Comparison of ENCODE assay signal across 8 cellular contexts in the genomic region with DNA sequence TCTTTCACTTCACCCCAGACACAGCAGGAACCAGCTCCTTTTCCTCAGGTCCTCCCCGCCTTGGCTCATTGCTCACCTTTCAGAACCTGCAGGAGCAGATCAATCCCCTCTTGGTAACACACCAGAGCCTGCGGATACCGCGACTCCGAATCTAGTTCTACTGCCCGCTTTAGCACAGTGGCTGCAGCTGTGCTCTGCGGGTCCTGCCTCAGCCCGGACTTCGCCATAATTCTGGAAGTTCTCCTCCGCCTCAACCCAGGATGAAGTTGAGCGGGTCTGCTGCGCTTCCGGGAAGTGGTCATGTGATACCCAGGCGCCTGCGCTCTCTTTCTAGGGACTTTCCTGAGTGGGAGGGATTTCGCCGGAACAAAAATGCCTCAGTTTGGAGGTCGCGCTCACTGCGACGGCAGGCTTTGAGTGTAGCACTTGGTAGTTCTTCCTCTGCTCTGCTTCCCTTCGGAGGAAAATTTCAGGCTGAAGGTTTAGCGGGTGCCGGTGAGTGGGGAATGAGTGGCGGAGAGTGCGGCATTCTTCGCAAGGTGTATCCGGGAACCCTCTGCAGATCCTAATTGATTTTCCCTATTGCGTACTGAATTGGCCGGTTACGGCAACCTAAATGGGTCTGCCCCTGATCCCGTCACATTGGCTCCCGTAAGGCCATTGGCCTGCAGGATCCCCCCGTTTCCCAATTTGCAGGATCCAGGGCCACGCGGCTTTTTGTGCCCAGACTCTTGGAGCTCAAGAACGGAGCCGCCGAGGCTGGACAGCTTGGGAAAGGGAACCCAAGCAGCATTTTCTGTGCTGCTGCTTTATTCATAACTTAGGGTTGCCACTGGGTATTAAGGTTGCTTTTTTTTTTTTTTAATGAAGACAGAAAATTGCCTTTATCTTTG. TPM values are rescaled to one million over a fixed set of nuclear protein-coding genes. Genes with fewer than 3 reads are reported as not detected.
A peak's percentile ranks its signal among the peaks of the same experiment; 100 is the strongest.
DNase-seq lines count a peak whose midpoint lies in the region; ATAC-seq and TF ChIP-seq lines count a peak whose summit lies in the region.

A gene (minus strand): TSS at position 304 of the 893 bp plus-strand sequence. CDS start 77 bp downstream, at position 227.
A gene (plus strand): TSS at position 430 of the 893 bp plus-strand sequence. CDS start 5,020 bp downstream, outside the sequence.

- intact Hi-C loops in mammary epithelial cell (cut with micrococcal nuclease) = loop anchor here (1.0 to 2.0 kb wide), 5 partner anchors 27 to 388 kb away; a partner anchor contains a TSS

- TSS peak; percentile 73 for BruUV-seq in mammary epithelial cell (replicated peaks; lab: Mats Ljungman, UMichigan)

- CTCF ChIA-PET in mammary epithelial cell (lab: Charles Lee; ENCODE audit: low non-redundant PET) = interaction anchor here (0.6 kb wide), 1 partner anchor 284 kb away, joined by 6 read pairs; no protein-coding TSS in a partner anchor

- no peaks in the 10 kb centered on the region for H3K27me3 ChIP-seq in WERI-Rb-1 (ENCODE audit: insufficient read depth, low read depth, severe bottlenecking)
- H3K27me3 ChIP-seq in mammary epithelial cell (ENCODE audit: insufficient read depth, low read length) = no peaks in the 10 kb centered on the region
- no peaks in the 10 kb centered on the region for H3K27me3 ChIP-seq in iPS-20b (ENCODE audit: insufficient read depth, low read length)

- peak within 1 kb of the TSS; percentile 87 for H3K9ac ChIP-seq in mammary epithelial cell (ENCODE audit: insufficient read depth, low read length)
- peak within 1 kb of the TSS; percentile 97 for H3K9ac ChIP-seq in iPS-20b (ENCODE audit: low read depth, low read length)

- H4K20me1 ChIP-seq in mammary epithelial cell (ENCODE audit: insufficient read depth, low read length) = no peaks in the 10 kb centered on the region

- no peaks in the 10 kb centered on the region; the same call in none of the 2 replicates for H3K36me3 ChIP-seq in WERI-Rb-1
- no peaks in the 10 kb centered on the region for H3K36me3 ChIP-seq in mammary epithelial cell (ENCODE audit: insufficient read depth, low read length)
- peaks cover 9% of the 10 kb centered on the region for H3K36me3 ChIP-seq in iPS-20b (ENCODE audit: insufficient read depth, low read depth, low read length)

- H3K9me3 ChIP-seq in WERI-Rb-1 (ENCODE audit: severe bottlenecking) = no peaks in the 10 kb centered on the region
- no peaks in the 10 kb centered on the region for H3K9me3 ChIP-seq in mammary epithelial cell (replicated peaks; ENCODE audit: insufficient read depth, low read length)
- H3K9me3 ChIP-seq in iPS-20b (ENCODE audit: insufficient read depth, low read depth, low read length) = no peaks in the 10 kb centered on the region

- in situ Hi-C loops in ACHN (cut with HindIII; ENCODE audit: low pct_ligation_motif_present, low pct_unique_long_range_greater_than_20kb, low sequenced_read_pairs) (no loop called here), mammary epithelial cell (cut with MboI; ENCODE audit: low sequenced_read_pairs in 2 of 2) (no loop called here)

- H3K27ac ChIP-seq in WERI-Rb-1 (peak within 1 kb of the TSS; percentile 86), mammary epithelial cell (ENCODE audit: insufficient read depth, low read depth, low read length) (peak within 1 kb of the TSS; percentile 75), iPS-20b (ENCODE audit: low read length) (peak within 1 kb of the TSS; percentile 82), skin epidermis (peak within 1 kb of the TSS; percentile 34 to 95 (median 83))

- TF ChIP-seq CTCF in WERI-Rb-1 (IDR thresholded peaks at IDR 0.05; ENCODE audit: low read depth, low read length) (no peak), mammary epithelial cell (conservative IDR thresholded peaks at IDR 0.05 in 1 of 2, IDR thresholded peaks at IDR 0.05 in 1 of 2; ENCODE audit: extremely low read depth in 1 of 2, insufficient read depth in 1 of 2, low read depth in 1 of 2, low read length in 2 of 2) (no peak)

- H2AFZ ChIP-seq in mammary epithelial cell (ENCODE audit: low read depth, low read length) = peak within 1 kb of the TSS; percentile 97

- 1% methylated on average over 34 of the region's 39 CpGs for WGBS in mammary epithelial cell (ENCODE audit: low coverage, missing lambda C conversion rate)

- ATAC-seq in GM18873 (IDR thresholded peaks at IDR 0.05; ENCODE audit: low FRiP score, unreplicated experiment) = peak; percentile 87
- ATAC-seq in HG03139 (IDR thresholded peaks at IDR 0.05; ENCODE audit: unreplicated experiment) = peak; percentile 88

- H3K4me1 ChIP-seq in mammary epithelial cell (ENCODE audit: insufficient read depth, low read length) (peaks cover 3% of the 10 kb centered on the region), iPS-20b (ENCODE audit: insufficient read depth, low read length) (peaks cover 4% of the 10 kb centered on the region)

- H3K79me2 ChIP-seq in mammary epithelial cell (ENCODE audit: insufficient read depth, low read length) = peaks cover 88% of the 10 kb centered on the region

- dilution Hi-C loops in mammary epithelial cell (cut with HindIII; ENCODE audit: low sequenced_read_pairs) = no loop called here

- H3K4me3 ChIP-seq in WERI-Rb-1 (ENCODE audit: low read depth, low read length) = peak within 1 kb of the TSS; percentile 68
- peak within 1 kb of the TSS; percentile 92 to 97 (median 94) for H3K4me3 ChIP-seq in mammary epithelial cell (replicated peaks in 1 of 3; ENCODE audit: insufficient read depth in 1 of 3, low read depth in 2 of 3, low read length in 3 of 3)
- H3K4me3 ChIP-seq in iPS-20b (ENCODE audit: low read length) = peak within 1 kb of the TSS; percentile 95
- H3K4me3 ChIP-seq in skin epidermis = peak within 1 kb of the TSS; percentile 50 to 90 (median 68)

- DNase-seq in ACHN = peak; percentile 98
- DNase-seq in NCI-H2227 (lab: John Stamatoyannopoulos, UW; ENCODE audit: unreplicated experiment) = peak; percentile 97
- peak; percentile 91 for DNase-seq in WERI-Rb-1
- DNase-seq in mammary epithelial cell = peak; percentile 96

- H3K4me2 ChIP-seq in mammary epithelial cell (ENCODE audit: insufficient read depth, low read depth, low read length) = peak within 1 kb of the TSS; percentile 83

RNA-seq across cellular contexts. Expression of the first gene that starts in this region (rescaled TPM):
- total RNA-seq in mammary epithelial cell = 10 to 100 TPM; 10.2 to 26.2 TPM
- 10.5 TPM for polyA plus RNA-seq in mammary epithelial cell
- 4.8 TPM for polyA minus RNA-seq in mammary epithelial cell

RNA-seq across cellular contexts. Expression of the second gene that starts in this region (rescaled TPM):
- total RNA-seq in mammary epithelial cell = 10 to 100 TPM; 33.5 to 35.1 TPM
- 17.0 TPM for polyA plus RNA-seq in mammary epithelial cell
- 33.5 TPM for polyA minus RNA-seq in mammary epithelial cell

Comparison
In these comparisons a context has a peak if more than half of its experiments do, and no peak if none do; other contexts are left out.
1. Peak in every context shown above with its lines: DNase-seq, ATAC-seq, H3K4me3 ChIP-seq and H3K27ac ChIP-seq.